ENCODE assay signal across 20 cellular contexts in genomic region chr6:145727817-145728388, GRCh38.
"Had no signal": no experiment of that assay in that cellular context is flagged by ENCODE, and none has a peak within 500 bp of the region (broad histone marks: within the 10 kb centered on the region; RNA-seq: fewer than 3 reads in every experiment).

No MANE protein-coding gene starts in this region.

- H3K27ac Mint-ChIP-seq: activated CD4-positive, alpha-beta memory T cell treated with anti-CD3 and anti-CD28 coated beads for 36 hours; activated naive CD4-positive, alpha-beta T cell treated with anti-CD3 and anti-CD28 coated beads, Interleukin-2, amount 10 ng/mL, durations not matched to agents 7 days and 5 days; activated naive CD8-positive, alpha-beta T cell treated with anti-CD3 and anti-CD28 coated beads, Interleukin-2, amount 50 U/mL, for 24 hours; stimulated activated naive B cell treated with anti-CD40 and anti-IgM and Interleukin-4, amounts not matched to agents 10 μg/mL and 1 μg/mL and 100 μg/mL, for 72 hours had no signal

- H3K27me3 ChIP-seq: brain microvascular endothelial cell, colonic mucosa, gastrocnemius medialis, left lung, sigmoid colon, upper lobe of right lung had no signal

- H3K4me3 ChIP-seq: colonic mucosa, gastrocnemius medialis, left lung, sigmoid colon, upper lobe of right lung had no signal

- H3K36me3 ChIP-seq: brain microvascular endothelial cell, colonic mucosa, gastrocnemius medialis, left lung, sigmoid colon, upper lobe of right lung had no signal

- H3K9me3 Mint-ChIP-seq: central memory CD8-positive, alpha-beta T cell had no signal

- H3K27ac ChIP-seq: brain microvascular endothelial cell, colonic mucosa, gastrocnemius medialis, left lung, sigmoid colon, upper lobe of right lung, VCaP had no signal

- DNase-seq: activated CD4-positive, alpha-beta memory T cell treated with anti-CD3 and anti-CD28 coated beads for 36 hours; activated effector memory CD4-positive, alpha-beta T cell treated with Interleukin-2 at 50 U/mL for 16 hours; activated naive CD4-positive, alpha-beta T cell treated with anti-CD3 and anti-CD28 coated beads, Interleukin-2, amount 10 ng/mL, durations not matched to agents 7 days and 5 days; activated naive CD8-positive, alpha-beta T cell treated with anti-CD3 and anti-CD28 coated beads, Interleukin-2, amount 50 U/mL, for 24 hours; activated T-cell treated with anti-CD3 and anti-CD28 coated beads for 4 hours; aorta; brain microvascular endothelial cell; colonic mucosa; gastrocnemius medialis; head of caudate nucleus; left lung; mammary epithelial cell; occipital lobe; posterior cingulate gyrus; sigmoid colon; stimulated activated CD4-positive, alpha-beta T cell treated with anti-CD3 and anti-CD28 coated beads, Interleukin-4, amount 100 ng/mL, for 4 hours; stimulated activated naive B cell treated with anti-CD40 and anti-IgM and Interleukin-4, amounts not matched to agents 10 μg/mL and 1 μg/mL and 100 μg/mL, for 72 hours; upper lobe of right lung had no signal

- H3K4me1 ChIP-seq: colonic mucosa, upper lobe of right lung had no signal

- H3K4me3 Mint-ChIP-seq: activated CD4-positive, alpha-beta memory T cell treated with anti-CD3 and anti-CD28 coated beads for 36 hours; activated naive CD4-positive, alpha-beta T cell treated with anti-CD3 and anti-CD28 coated beads, Interleukin-2, amount 10 ng/mL, durations not matched to agents 7 days and 5 days; activated naive CD8-positive, alpha-beta T cell treated with anti-CD3 and anti-CD28 coated beads, Interleukin-2, amount 50 U/mL, for 24 hours; central memory CD8-positive, alpha-beta T cell; stimulated activated naive B cell treated with anti-CD40 and anti-IgM and Interleukin-4, amounts not matched to agents 10 μg/mL and 1 μg/mL and 100 μg/mL, for 72 hours had no signal

- H3K9me3 ChIP-seq: colonic mucosa, gastrocnemius medialis, sigmoid colon, upper lobe of right lung had no signal

- ATAC-seq: activated naive CD8-positive, alpha-beta T cell treated with anti-CD3 and anti-CD28 coated beads, Interleukin-2, amount 50 U/mL, for 24 hours; gastrocnemius medialis; left lung; stimulated activated naive B cell treated with anti-CD40 and anti-IgM and Interleukin-4, amounts not matched to agents 10 μg/mL and 1 μg/mL and 100 μg/mL, for 72 hours; upper lobe of right lung had no signal

- H3K27me3 Mint-ChIP-seq: activated CD4-positive, alpha-beta memory T cell treated with anti-CD3 and anti-CD28 coated beads for 36 hours; activated naive CD4-positive, alpha-beta T cell treated with anti-CD3 and anti-CD28 coated beads, Interleukin-2, amount 10 ng/mL, durations not matched to agents 7 days and 5 days; activated naive CD8-positive, alpha-beta T cell treated with anti-CD3 and anti-CD28 coated beads, Interleukin-2, amount 50 U/mL, for 24 hours; central memory CD8-positive, alpha-beta T cell; stimulated activated naive B cell treated with anti-CD40 and anti-IgM and Interleukin-4, amounts not matched to agents 10 μg/mL and 1 μg/mL and 100 μg/mL, for 72 hours had no signal
